ENCODE assay signal across 19 cellular contexts in the genomic region with DNA sequence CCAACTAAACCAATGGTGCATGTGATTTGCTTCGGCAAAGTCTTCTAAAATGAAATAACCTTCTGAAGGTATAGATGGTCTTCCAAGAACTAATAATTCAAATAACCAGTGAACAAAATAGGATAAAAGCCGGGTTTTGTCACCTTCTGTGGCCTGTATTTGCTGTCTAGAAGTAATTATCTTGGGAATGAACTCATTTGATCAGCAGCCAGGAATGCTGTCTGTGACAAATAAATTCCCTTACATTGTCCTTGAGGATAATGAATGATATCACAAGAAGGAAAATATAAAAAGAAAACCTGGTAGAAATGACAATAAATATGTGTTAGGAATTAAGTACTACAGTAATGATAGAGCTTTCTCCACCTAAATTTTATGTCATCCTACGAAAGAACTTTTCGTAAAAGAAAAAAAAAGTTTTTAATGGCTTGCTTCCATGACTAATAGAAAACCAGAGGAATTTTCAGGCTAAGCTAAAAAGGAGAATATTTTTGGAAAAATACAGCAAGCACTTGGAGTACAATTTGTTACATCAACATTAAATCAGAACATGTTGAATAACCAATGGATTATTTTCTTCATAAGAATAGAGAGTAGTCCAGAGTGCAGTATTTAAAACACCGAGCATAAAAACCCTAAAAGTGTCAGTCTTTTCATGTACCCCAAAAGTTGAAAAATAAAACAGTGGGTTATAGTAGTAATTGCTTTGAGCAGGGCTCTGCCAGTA.
DNase-seq lines count a peak whose midpoint lies in the region; ATAC-seq, FAIRE-seq and TF ChIP-seq lines count a peak whose summit lies in the region.
"Had no signal": no experiment of that assay in that cellular context is flagged by ENCODE, and none has a peak within 500 bp of the region (broad histone marks: within the 10 kb centered on the region; RNA-seq: fewer than 3 reads in every experiment).

No MANE protein-coding gene starts in this region.

- no peaks in the 10 kb centered on the region for H3K9me3 ChIP-seq in heart left ventricle
- no peaks in the 10 kb centered on the region for H3K9me3 ChIP-seq in right cardiac atrium (ENCODE audit: control insufficient read depth, low read length)
- H3K9me3 ChIP-seq in pancreas: no peaks in the 10 kb centered on the region
- H3K9me3 ChIP-seq in tibial artery: no peaks in the 10 kb centered on the region
- H3K9me3 ChIP-seq: A549 had no signal

- DNase-seq in heart left ventricle: no peak
- DNase-seq in right cardiac atrium: no peak
- DNase-seq in coronary artery (ENCODE audit: low spot score): no peak
- no peak for DNase-seq in pancreas
- no peak for DNase-seq in tibial artery
- DNase-seq in DMS53 (lab: John Stamatoyannopoulos, UW): no peak
- no peak for DNase-seq in foreskin melanocyte
- DNase-seq: AML-193; CD4-positive, alpha-beta memory T cell; DMS153; DMS79 treated with DMSO at 0.1 percent for 48 hours; GF-D8; H9 had no signal

- TF ChIP-seq CTCF in heart left ventricle (IDR thresholded peaks at IDR 0.05): no peak
- no peak for TF ChIP-seq CTCF in coronary artery (IDR thresholded peaks at IDR 0.05)
- no peak for TF ChIP-seq CTCF in pancreas (IDR thresholded peaks at IDR 0.05)
- no peak for TF ChIP-seq CTCF in tibial artery (IDR thresholded peaks at IDR 0.05)

- H3K4me3 ChIP-seq in heart left ventricle: no peak overlapping the region
- H3K4me3 ChIP-seq in right cardiac atrium (ENCODE audit: low read length): no peak overlapping the region
- peak overlapping the region; percentile 30 for H3K4me3 ChIP-seq in coronary artery
- H3K4me3 ChIP-seq in pancreas: no peak overlapping the region
- H3K4me3 ChIP-seq in tibial artery: peak overlapping the region in 1 of 2 donors; percentile 9
- H3K4me3 ChIP-seq: A549 had no signal

- no peak for FAIRE-seq in pancreas (lab: Jason Lieb, UNC)
- FAIRE-seq: A549, H1, HepG2 had no signal

- H3K27me3 ChIP-seq in heart left ventricle (no peaks in the 10 kb centered on the region), right cardiac atrium (ENCODE audit: control insufficient read depth, insufficient read depth) (no peaks in the 10 kb centered on the region), pancreas (no peaks in the 10 kb centered on the region), tibial artery (no peaks in the 10 kb centered on the region)

- intact Hi-C loops in heart left ventricle (cut with DNase I): no loop called here
- intact Hi-C loops in right cardiac atrium (cut with DNase I): no loop called here
- intact Hi-C loops in pancreas (cut with DNase I): no loop called here
- intact Hi-C loops in tibial artery (cut with DNase I; ENCODE audit: low total_unique reads): no loop called here

- ATAC-seq in heart left ventricle (peak in 1 of 4 donors; percentile 32), right cardiac atrium (no peak), pancreas (peak; percentile 46 to 80 (median 62)), GM19351 (IDR thresholded peaks at IDR 0.05; ENCODE audit: unreplicated experiment) (no peak)
- ATAC-seq: A549, HepG2 had no signal

- H3K27ac ChIP-seq in heart left ventricle: peak overlapping the region in 9 of 12 donors; percentile 3 to 61 (median 35)
- no peak overlapping the region for H3K27ac ChIP-seq in right cardiac atrium (ENCODE audit: low read length)
- H3K27ac ChIP-seq in coronary artery: peak overlapping the region; percentile 63 to 81
- peak overlapping the region in 1 of 4 donors; percentile 15 for H3K27ac ChIP-seq in pancreas
- H3K27ac ChIP-seq in tibial artery: peak overlapping the region; percentile 73 to 81
- H3K27ac ChIP-seq: 22Rv1, A549, C4-2B had no signal

- no peak for TF ChIP-seq POLR2A in heart left ventricle (IDR thresholded peaks at IDR 0.05)

- 59 to 74% (median 66%) methylated on average over 5 of the region's 5 CpGs for WGBS in heart left ventricle, 4 donors
- WGBS in right cardiac atrium: 61% methylated on average over 5 of the region's 5 CpGs
- 46 to 55% methylated on average over 5 of the region's 5 CpGs for WGBS in pancreas, 2 donors

- H3K36me3 ChIP-seq in heart left ventricle (no peaks in the 10 kb centered on the region), pancreas (no peaks in the 10 kb centered on the region), tibial artery (no peaks in the 10 kb centered on the region)

- H3K4me1 ChIP-seq in heart left ventricle (peaks cover 3 to 59% (median 32%) of the 10 kb centered on the region in 12 donors), right cardiac atrium (ENCODE audit: control insufficient read depth, insufficient read depth, low read length) (peaks cover 12% of the 10 kb centered on the region), pancreas (peaks cover 13 to 21% (median 20%) of the 10 kb centered on the region in 3 donors), tibial artery (peaks cover 0 to 67% (median 42%) of the 10 kb centered on the region in 4 donors)
- H3K4me1 ChIP-seq: A549 had no signal

Comparison
In these comparisons a context has a peak if more than half of its experiments do, and no peak if none do; other contexts are left out.
1. ATAC-seq: peak in pancreas (4 of 4); none in right cardiac atrium (0 of 2) and GM19351 (single experiment).